Comparison of ENCODE assay signal across 8 cellular contexts in genomic region chr5:122844916-122845252, GRCh38. TPM values are rescaled to one million over a fixed set of nuclear protein-coding genes. Genes with fewer than 3 reads are reported as not detected.
A peak's percentile ranks its signal among the peaks of the same experiment; 100 is the strongest.
DNase-seq lines count a peak whose midpoint lies in the region; ATAC-seq and TF ChIP-seq lines count a peak whose summit lies in the region.

No MANE protein-coding gene starts in this region.

- TF ChIP-seq CTCF in GM12875 (IDR thresholded peaks at IDR 0.05; ENCODE audit: borderline replicate concordance, insufficient read depth, low read depth, low read length) = no peak
- no peak for TF ChIP-seq CTCF in HL-60 (IDR thresholded peaks at IDR 0.05; ENCODE audit: insufficient read depth, low read length)
- TF ChIP-seq CTCF in chondrocyte (IDR thresholded peaks at IDR 0.05) = no peak
- TF ChIP-seq CTCF in mucosa of descending colon (IDR thresholded peaks at IDR 0.05) = no peak

- H3K4me3 ChIP-seq in GM12875 (ENCODE audit: low read depth, low read length) (peak overlapping the region; percentile 73), HL-60 (replicated peaks; ENCODE audit: insufficient read depth, low read length) (peak overlapping the region; percentile 55), mucosa of descending colon (peak overlapping the region; percentile 67)

- peak overlapping the region; percentile 84 for H3K4me3 Mint-ChIP-seq in chondrocyte (ENCODE audit: unreplicated experiment)

- no peaks in the 10 kb centered on the region for H3K9me3 ChIP-seq in mucosa of descending colon

- intact Hi-C loops in mucosa of descending colon (cut with DNase I, micrococcal nuclease) = no loop called here

- H3K36me3 ChIP-seq in mucosa of descending colon (ENCODE audit: low read depth) = no peaks in the 10 kb centered on the region

- DNase-seq in HL-60 (ENCODE audit: low read depth in 1 of 2, low spot score in 1 of 2) (no peak), chondrocyte (ENCODE audit: low spot score) (no peak), mucosa of descending colon (no peak), amniotic stem cell (lab: John Stamatoyannopoulos, UW) (no peak), MV-4-11 (lab: John Stamatoyannopoulos, UW) (no peak)
- DNase-seq in activated CD4-positive, alpha-beta T cell treated with anti-CD3 and anti-CD28 coated beads for 1 hour = no peak

- no peaks in the 10 kb centered on the region for H3K27me3 ChIP-seq in HL-60 (ENCODE audit: insufficient read depth, poor library complexity, severe bottlenecking)

- H3K4me1 ChIP-seq in mucosa of descending colon (ENCODE audit: low read depth) = peaks cover 7% of the 10 kb centered on the region

- no peak overlapping the region for H3K27ac ChIP-seq in HL-60 (replicated peaks)

- peak overlapping the region; percentile 93 for H3K27ac Mint-ChIP-seq in chondrocyte (ENCODE audit: unreplicated experiment)

- no peaks in the 10 kb centered on the region for H3K27me3 Mint-ChIP-seq in chondrocyte (ENCODE audit: low read depth)

- peak; percentile 36 for ATAC-seq in GM21423 (IDR thresholded peaks at IDR 0.05; ENCODE audit: unreplicated experiment)
- peak; percentile 12 for ATAC-seq in mucosa of descending colon

- H3K9me3 Mint-ChIP-seq in chondrocyte (ENCODE audit: low read depth) = peaks cover 6% of the 10 kb centered on the region

- H3K4me1 Mint-ChIP-seq in chondrocyte (ENCODE audit: low read depth) = peaks cover 37% of the 10 kb centered on the region

- H3K36me3 Mint-ChIP-seq in chondrocyte (ENCODE audit: low read depth) = peaks cover 8% of the 10 kb centered on the region

RNA-seq across cellular contexts. Expression of gene SNX24, which starts 0.5 kb away (rescaled TPM):
- total RNA-seq in chondrocyte (10.2 to 14.3 TPM (median 10.6 TPM) in 3 replicates), mucosa of descending colon (10 to 100 TPM; 15.4 to 17.5 (median 15.7) TPM)
